In the genomic region with DNA sequence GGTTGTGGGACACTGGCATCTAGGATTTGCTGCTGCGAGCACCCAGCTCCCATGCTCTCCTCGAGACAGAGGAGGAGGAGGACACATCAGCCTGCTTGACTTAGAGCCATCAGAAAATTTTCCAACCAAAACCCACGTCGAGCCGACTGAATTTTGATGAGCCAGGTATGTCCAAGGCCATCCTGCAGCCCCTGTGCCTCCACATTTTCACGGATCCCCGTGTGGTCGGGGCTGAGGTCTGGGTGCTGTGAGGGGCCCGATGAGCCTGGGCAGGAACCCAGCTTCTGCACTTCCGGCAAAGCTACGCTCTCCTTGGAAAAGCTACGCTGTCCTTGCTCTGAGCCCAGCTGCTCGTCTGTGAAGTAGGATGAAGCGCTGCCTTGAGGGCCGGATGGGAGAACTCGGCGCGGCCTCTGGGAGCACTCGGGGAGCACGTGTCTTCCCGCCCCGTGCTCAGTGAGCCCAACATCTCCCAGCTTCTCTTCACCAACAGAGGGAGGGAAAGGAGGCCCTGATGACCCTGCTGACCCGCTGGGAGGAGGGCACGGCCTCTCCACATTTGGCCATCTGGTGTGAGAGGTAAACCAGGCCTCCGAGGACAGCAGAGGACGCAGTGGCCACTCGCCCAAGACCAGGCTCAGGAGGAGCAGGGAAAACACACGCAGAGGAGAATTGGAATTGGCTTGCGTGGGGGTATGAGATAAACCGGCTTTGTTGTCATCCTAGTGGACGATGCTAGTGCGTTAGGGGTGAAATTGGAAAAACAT, we compare ENCODE assay signal across 19 cellular contexts.
"Had no signal": no experiment of that assay in that cellular context is flagged by ENCODE, and none has a peak within 500 bp of the region (broad histone marks: within the 10 kb centered on the region; RNA-seq: fewer than 3 reads in every experiment).

No MANE protein-coding gene starts in this region.

- H3K4me3 Mint-ChIP-seq: activated CD4-positive, alpha-beta T cell treated with anti-CD3 and anti-CD28 coated beads, Interleukin-2, amount 10 ng/mL, durations not matched to agents 24 days and 14 days; activated CD8-positive, alpha-beta T cell treated with anti-CD3 and anti-CD28 coated beads, Interleukin-2, amount 10 ng/mL, durations not matched to agents 7 days and 5 days; activated naive CD8-positive, alpha-beta T cell treated with anti-CD3 and anti-CD28 coated beads, Interleukin-2, amount 10 ng/mL, durations not matched to agents 7 days and 5 days; dendritic cell treated with granulocyte-macrophage colony-stimulating factor and Interleukin-4, amounts not matched to agents 40 ng/mL and 50 ng/mL, for 4 days; memory B cell; neural progenitor cell; stimulated activated memory B cell treated with anti-CD40 and anti-IgM and Interleukin-4, amounts not matched to agents 10 μg/mL and 1 μg/mL and 100 μg/mL, for 72 hours had no signal

- H3K27me3 Mint-ChIP-seq: activated CD4-positive, alpha-beta T cell treated with anti-CD3 and anti-CD28 coated beads, Interleukin-2, amount 10 ng/mL, durations not matched to agents 24 days and 14 days; activated naive CD8-positive, alpha-beta T cell treated with anti-CD3 and anti-CD28 coated beads, Interleukin-2, amount 10 ng/mL, durations not matched to agents 7 days and 5 days had no signal

- H3K27me3 ChIP-seq: heart left ventricle, neural progenitor cell, pancreas, thyroid gland had no signal

- H3K4me1 Mint-ChIP-seq: activated CD4-positive, alpha-beta T cell treated with anti-CD3 and anti-CD28 coated beads, Interleukin-2, amount 10 ng/mL, durations not matched to agents 24 days and 14 days; activated naive CD8-positive, alpha-beta T cell treated with anti-CD3 and anti-CD28 coated beads, Interleukin-2, amount 10 ng/mL, durations not matched to agents 7 days and 5 days; memory B cell had no signal

- H3K9me3 Mint-ChIP-seq: activated CD4-positive, alpha-beta T cell treated with anti-CD3 and anti-CD28 coated beads, Interleukin-2, amount 10 ng/mL, durations not matched to agents 24 days and 14 days; activated naive CD8-positive, alpha-beta T cell treated with anti-CD3 and anti-CD28 coated beads, Interleukin-2, amount 10 ng/mL, durations not matched to agents 7 days and 5 days; dendritic cell treated with granulocyte-macrophage colony-stimulating factor and Interleukin-4, amounts not matched to agents 40 ng/mL and 50 ng/mL, for 4 days; memory B cell; neural progenitor cell; stimulated activated memory B cell treated with anti-CD40 and anti-IgM and Interleukin-4, amounts not matched to agents 10 μg/mL and 1 μg/mL and 100 μg/mL, for 72 hours had no signal

- H3K9ac ChIP-seq: neural progenitor cell had no signal

- H3K4me1 ChIP-seq: thyroid gland had no signal

- H3K36me3 ChIP-seq: heart left ventricle, neural progenitor cell, pancreas, thyroid gland had no signal

- H3K36me3 Mint-ChIP-seq: activated naive CD8-positive, alpha-beta T cell treated with anti-CD3 and anti-CD28 coated beads, Interleukin-2, amount 10 ng/mL, durations not matched to agents 7 days and 5 days; memory B cell; stimulated activated memory B cell treated with anti-CD40 and anti-IgM and Interleukin-4, amounts not matched to agents 10 μg/mL and 1 μg/mL and 100 μg/mL, for 72 hours had no signal

- H3K27ac ChIP-seq: heart left ventricle, neural progenitor cell, pancreas, thyroid gland had no signal

- H3K4me3 ChIP-seq: heart left ventricle, neural progenitor cell, pancreas, thyroid gland had no signal

- H3K9me3 ChIP-seq: heart left ventricle, pancreas, thyroid gland had no signal

- ATAC-seq: activated CD8-positive, alpha-beta T cell treated with anti-CD3 and anti-CD28 coated beads, Interleukin-2, amount 10 ng/mL, durations not matched to agents 7 days and 5 days; pancreas; stimulated activated memory B cell treated with anti-CD40 and anti-IgM and Interleukin-4, amounts not matched to agents 10 μg/mL and 1 μg/mL and 100 μg/mL, for 72 hours had no signal

- FAIRE-seq: frontal cortex, pancreas, TTC549 had no signal

- H3K4me2 ChIP-seq: neural progenitor cell had no signal

- H3K27ac Mint-ChIP-seq: activated CD4-positive, alpha-beta T cell treated with anti-CD3 and anti-CD28 coated beads, Interleukin-2, amount 10 ng/mL, durations not matched to agents 24 days and 14 days; activated CD8-positive, alpha-beta T cell treated with anti-CD3 and anti-CD28 coated beads, Interleukin-2, amount 10 ng/mL, durations not matched to agents 7 days and 5 days; activated naive CD8-positive, alpha-beta T cell treated with anti-CD3 and anti-CD28 coated beads, Interleukin-2, amount 10 ng/mL, durations not matched to agents 7 days and 5 days; dendritic cell treated with granulocyte-macrophage colony-stimulating factor and Interleukin-4, amounts not matched to agents 40 ng/mL and 50 ng/mL, for 4 days; memory B cell; stimulated activated memory B cell treated with anti-CD40 and anti-IgM and Interleukin-4, amounts not matched to agents 10 μg/mL and 1 μg/mL and 100 μg/mL, for 72 hours had no signal

- DNase-seq: activated CD4-positive, alpha-beta T cell treated with anti-CD3 and anti-CD28 coated beads, Interleukin-2, amount 10 ng/mL, durations not matched to agents 24 days and 14 days; activated CD4-positive, CD25-positive, alpha-beta regulatory T cell; activated CD8-positive, alpha-beta memory T cell treated with anti-CD3 and anti-CD28 coated beads, Interleukin-2, amount 50 U/mL, for 4 hours; activated CD8-positive, alpha-beta T cell treated with anti-CD3 and anti-CD28 coated beads, Interleukin-2, amount 10 ng/mL, durations not matched to agents 7 days and 5 days; activated naive CD4-positive, alpha-beta T cell; anterior cingulate cortex; cerebellar nuclear complex; effector memory CD4-positive, alpha-beta T cell; stimulated activated CD4-positive, alpha-beta T cell treated with anti-CD3 and anti-CD28 coated beads, Interleukin-2, amount 100 ng/mL, for 48 hours; thyroid gland had no signal

- H2AFZ ChIP-seq: neural progenitor cell had no signal
